ENCODE assay signal across 8 cellular contexts in genomic region chr1:109790735-109791494, GRCh38. TPM values are rescaled to one million over a fixed set of nuclear protein-coding genes. Genes with fewer than 3 reads are reported as not detected.
A peak's percentile ranks its signal among the peaks of the same experiment; 100 is the strongest.
DNase-seq lines count a peak whose midpoint lies in the region; ATAC-seq and TF ChIP-seq lines count a peak whose summit lies in the region.

No MANE protein-coding gene starts in this region.

- DNase-seq in HCT116 (ENCODE audit: low read depth, low spot score) = peak; percentile 27
- DNase-seq in OCI-M2 (lab: John Stamatoyannopoulos, UW; ENCODE audit: unreplicated experiment) = peak; percentile 67
- DNase-seq in activated T-helper 1 cell treated with anti-CD3 and anti-CD28 coated beads, Interleukin-2, amount 50 U/mL, for 16 hours (ENCODE audit: low read depth in 1 of 2, low spot score in 1 of 2) = peak; percentile 52 to 61
- DNase-seq in Right ventricle myocardium superior = peak; percentile 71
- peak; percentile 67 to 74 (median 71) for DNase-seq in stimulated activated CD4-positive, alpha-beta T cell treated with anti-CD3 and anti-CD28 coated beads, Interleukin-12 subunit alpha, Interleukin-12 subunit beta, amount 100 ng/mL, for 48 hours (ENCODE audit: low read depth in 2 of 3, low spot score in 1 of 3)

- CTCF ChIA-PET in HCT116 (lab: Charles Lee) = interaction anchor here (0.6 to 3.3 kb wide), 6 partner anchors 9 to 269 kb away, joined by 3 to 28 read pairs (median 4); partner anchors contain the start of gene AHCYL1

- no peaks in the 10 kb centered on the region for H3K9me3 ChIP-seq in DOHH2 (ENCODE audit: control insufficient read depth, insufficient read depth, low read length)
- H3K9me3 ChIP-seq in HCT116 (ENCODE audit: control insufficient read depth in 1 of 2, insufficient read depth in 1 of 2, low read depth in 1 of 2, low read length in 2 of 2) = no peaks in the 10 kb centered on the region

- H3K4me2 ChIP-seq in DOHH2 (ENCODE audit: low read length) (no peak overlapping the region), HCT116 (ENCODE audit: low read length) (0 out of 2 replicates have a peak overlapping the region, but pooled peaks have one; percentile 48)

- ATAC-seq in HCT116 (peak; percentile 21; the same call in 1 of the 2 replicates), Right ventricle myocardium superior (ENCODE audit: poor library complexity) (peak; percentile 27), HG03571 (IDR thresholded peaks at IDR 0.05; ENCODE audit: unreplicated experiment) (no peak), GM19324 (IDR thresholded peaks at IDR 0.05; ENCODE audit: low FRiP score, unreplicated experiment) (no peak)

- H2AFZ ChIP-seq in HCT116 (ENCODE audit: low read depth, low read length, poor library complexity, severe bottlenecking) = no peak overlapping the region

- no peaks in the 10 kb centered on the region for H3K79me2 ChIP-seq in DOHH2 (ENCODE audit: control insufficient read depth, low read length)
- no peaks in the 10 kb centered on the region for H3K79me2 ChIP-seq in HCT116 (ENCODE audit: insufficient read depth, low read length)

- TF ChIP-seq CTCF in DOHH2 (IDR thresholded peaks at IDR 0.05; ENCODE audit: low read depth, low read length, poor library complexity, severe bottlenecking) (peak; percentile 42), HCT116 (IDR thresholded peaks at IDR 0.05 in 2 of 3, conservative IDR thresholded peaks at IDR 0.05 in 1 of 3; ENCODE audit: borderline replicate concordance in 1 of 3, insufficient read depth in 1 of 3, low read depth in 2 of 3, low read length in 2 of 3) (peak; percentile 22 to 52 (median 50); a peak in 5 of 6 replicates)

- POLR2A ChIA-PET in HCT116 (lab: Charles Lee) = interaction anchor here (0.8 kb wide), 1 partner anchor 17 kb away, joined by 3 read pairs; no protein-coding TSS in a partner anchor

- H3K9me2 ChIP-seq in DOHH2 (replicated peaks; ENCODE audit: control insufficient read depth, low read length) = no peaks in the 10 kb centered on the region
- no peaks in the 10 kb centered on the region for H3K9me2 ChIP-seq in HCT116 (ENCODE audit: insufficient read depth)

- intact Hi-C loops in HCT116 (cut with micrococcal nuclease) = no loop called here
- intact Hi-C loops in Right ventricle myocardium superior (cut with DNase I) = no loop called here

- TF ChIP-seq RAD21 in HCT116 (IDR thresholded peaks at IDR 0.05; ENCODE audit: low read depth) = no peak

- H3K4me1 ChIP-seq in DOHH2 (ENCODE audit: control insufficient read depth, low read length) = no peaks in the 10 kb centered on the region
- H3K4me1 ChIP-seq in HCT116 (ENCODE audit: control insufficient read depth in 1 of 2, insufficient read depth in 2 of 2, low read length in 2 of 2) = peaks cover 36 to 76% of the 10 kb centered on the region in 2 experiments

- no TSS peak for BruUV-seq in HCT116 (replicated peaks; lab: Mats Ljungman, UMichigan)

- no peaks in the 10 kb centered on the region for H3F3A ChIP-seq in DOHH2 (ENCODE audit: control insufficient read depth, insufficient read depth)

- no peak overlapping the region for H3K9ac ChIP-seq in HCT116 (ENCODE audit: low read length)

- H4K20me1 ChIP-seq in DOHH2 (ENCODE audit: control insufficient read depth, insufficient read depth, low read depth, low read length) = no peaks in the 10 kb centered on the region
- H4K20me1 ChIP-seq in HCT116 (ENCODE audit: insufficient read depth) = no peaks in the 10 kb centered on the region

- H3K27me3 ChIP-seq in DOHH2 (ENCODE audit: control insufficient read depth, low read length) = no peaks in the 10 kb centered on the region
- no peaks in the 10 kb centered on the region for H3K27me3 ChIP-seq in HCT116 (ENCODE audit: insufficient read depth, low read length)

- H3K4me3 ChIP-seq in DOHH2 (ENCODE audit: low read length) = no peak overlapping the region
- H3K4me3 ChIP-seq in HCT116 (replicated peaks in 1 of 2; ENCODE audit: low read depth in 1 of 2, low read length in 2 of 2) = no peak overlapping the region

- H3K27ac ChIP-seq in DOHH2 (ENCODE audit: low read depth, low read length) = no peak overlapping the region
- no peak overlapping the region; the same call in 1 of the 2 replicates for H3K27ac ChIP-seq in HCT116 (ENCODE audit: low read depth, low read length)

- RAD21 ChIA-PET in HCT116 (lab: Charles Lee; ENCODE audit: low non-redundant PET in 1 of 2, low total read pairs in 2 of 2, uncharacterized antibody in 2 of 2, unreplicated experiment in 2 of 2) = interaction anchor here in 1 of 2 experiments (0.6 kb wide), 1 partner anchor 12 kb away, joined by 4 read pairs; no protein-coding TSS in a partner anchor

- TF ChIP-seq POLR2A in HCT116 (IDR thresholded peaks at IDR 0.05; ENCODE audit: borderline replicate concordance, extremely low read depth, insufficient read depth, insufficient read length) = no peak

- H3K36me3 ChIP-seq in DOHH2 (ENCODE audit: control insufficient read depth, low read length) (no peaks in the 10 kb centered on the region), HCT116 (ENCODE audit: control insufficient read depth in 1 of 2, insufficient read depth in 2 of 2, low read length in 2 of 2) (no peaks in the 10 kb centered on the region)

TF ChIP-seq in HCT116, 20 proteins besides CTCF, POLR2A, EP300 and RAD21:
- TF ChIP-seq EZH2phosphoT487 (IDR thresholded peaks at IDR 0.05; ENCODE audit: borderline replicate concordance) = no peak
- TF ChIP-seq JUND (IDR thresholded peaks at IDR 0.05) = 0 out of 2 replicates have a peak, but pooled peaks have one; percentile 34

RNA-seq across cellular contexts. Expression of gene EPS8L3, which starts 27.2 kb away (rescaled TPM):
- total RNA-seq in HCT116 (2021; ENCODE audit: unreplicated experiment) (0.96 TPM), Right ventricle myocardium superior (not detected)
- polyA plus RNA-seq in HCT116 (2012) = 0.62 and 0.75 TPM in 2 replicates

RNA-seq across cellular contexts. Expression of gene GSTM3, which starts 50.1 kb away (rescaled TPM):
- total RNA-seq in HCT116 (2021; ENCODE audit: unreplicated experiment) (0.39 TPM), Right ventricle myocardium superior (112 TPM)
- not detected in 2 replicates for polyA plus RNA-seq in HCT116 (2012)

Comparison
In these comparisons a context has a peak if more than half of its experiments do, and no peak if none do; other contexts are left out.
1. ATAC-seq: peak in HCT116 (single experiment) and Right ventricle myocardium superior (single experiment); none in HG03571 (single experiment) and GM19324 (single experiment).
2. RNA of gene GSTM3, which starts 50.1 kb away (total RNA-seq): 112 TPM in Right ventricle myocardium superior (single experiment); 0.39 TPM in HCT116 (single experiment); every median in the first group is over 10 times any median in the second.
3. Peak in every context shown above with its lines, with median percentiles within 50 percentile points of each other: DNase-seq.